In the genomic region with DNA sequence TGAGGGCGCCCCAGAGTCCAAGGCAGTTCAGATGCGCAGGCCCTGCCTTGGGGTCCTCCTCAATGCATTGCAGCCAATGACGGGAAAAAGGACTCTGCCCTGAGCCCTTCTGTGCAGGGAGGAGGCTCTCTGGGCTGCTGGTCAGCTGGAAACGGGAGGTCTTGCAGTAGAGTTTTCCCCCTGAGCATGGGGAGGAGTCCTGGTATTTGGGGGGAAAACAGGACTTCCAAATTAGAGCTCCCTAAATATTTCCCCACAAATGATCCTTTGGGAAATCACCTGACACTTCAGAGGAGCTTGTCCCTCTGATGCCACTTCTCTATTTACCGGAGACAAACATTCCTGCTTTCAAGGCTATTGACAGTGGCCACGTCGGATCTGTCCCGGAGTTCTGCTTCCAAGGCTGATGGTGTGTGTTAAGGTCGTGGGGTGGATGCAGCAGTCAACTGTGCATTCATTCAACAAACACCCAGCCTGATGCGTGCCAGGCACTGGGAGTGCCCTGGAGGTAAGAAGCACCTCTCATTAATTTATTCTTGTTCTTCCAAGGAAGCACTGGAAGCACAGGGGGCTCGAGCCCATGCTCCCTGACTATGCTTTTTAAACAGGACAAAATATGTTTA, we compare ENCODE assay signal across 1 cellular context.
A peak's percentile ranks its signal among the peaks of the same experiment; 100 is the strongest.
TF ChIP-seq lines count a peak whose summit lies in the region.

No MANE protein-coding gene starts in this region.

TF ChIP-seq in HepG2, 621 proteins besides CTCF, POLR2A, EP300 and RAD21 (continued from another document and continues in another):
- TF ChIP-seq, protein P1, sequence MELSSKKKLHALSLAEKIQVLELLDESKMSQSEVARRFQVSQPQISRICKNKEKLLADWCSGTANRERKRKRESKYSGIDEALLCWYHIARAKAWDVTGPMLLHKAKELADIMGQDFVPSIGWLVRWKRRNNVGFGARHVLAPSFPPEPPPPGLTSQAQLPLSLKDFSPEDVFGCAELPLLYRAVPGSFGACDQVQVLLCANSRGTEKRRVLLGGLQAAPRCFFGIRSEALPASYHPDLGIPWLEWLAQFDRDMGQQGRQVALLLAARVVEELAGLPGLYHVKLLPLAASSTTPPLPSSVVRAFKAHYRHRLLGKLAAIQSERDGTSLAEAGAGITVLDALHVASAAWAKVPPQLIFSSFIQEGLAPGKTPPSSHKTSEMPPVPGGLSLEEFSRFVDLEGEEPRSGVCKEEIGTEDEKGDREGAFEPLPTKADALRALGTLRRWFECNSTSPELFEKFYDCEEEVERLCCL (CRISPR knock-in tag; IDR thresholded peaks at IDR 0.05; ENCODE audit: borderline replicate concordance) = no peak
- no peak for TF ChIP-seq ZNF773 (CRISPR knock-in tag; IDR thresholded peaks at IDR 0.05; ENCODE audit: borderline replicate concordance)
- 0 out of 2 replicates have a peak, but pooled peaks have one; percentile 89 for TF ChIP-seq CHD4 (IDR thresholded peaks at IDR 0.05; ENCODE audit: borderline replicate concordance, low read length)
- TF ChIP-seq NONO (IDR thresholded peaks at IDR 0.05) = no peak
- peak; percentile 93 for TF ChIP-seq NONO (CRISPR knock-in tag; conservative IDR thresholded peaks at IDR 0.05)
- TF ChIP-seq ZNF792 (CRISPR knock-in tag; IDR thresholded peaks at IDR 0.05) = peak; percentile 92
- peak; percentile 93 for TF ChIP-seq CBX1 (IDR thresholded peaks at IDR 0.05; ENCODE audit: low read depth)
- TF ChIP-seq ZNF24 (IDR thresholded peaks at IDR 0.05) = peak; percentile 84; the same call in 1 of the 2 replicates
- TF ChIP-seq, protein P2, sequence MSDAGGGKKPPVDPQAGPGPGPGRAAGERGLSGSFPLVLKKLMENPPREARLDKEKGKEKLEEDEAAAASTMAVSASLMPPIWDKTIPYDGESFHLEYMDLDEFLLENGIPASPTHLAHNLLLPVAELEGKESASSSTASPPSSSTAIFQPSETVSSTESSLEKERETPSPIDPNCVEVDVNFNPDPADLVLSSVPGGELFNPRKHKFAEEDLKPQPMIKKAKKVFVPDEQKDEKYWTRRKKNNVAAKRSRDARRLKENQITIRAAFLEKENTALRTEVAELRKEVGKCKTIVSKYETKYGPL (CRISPR knock-in tag; IDR thresholded peaks at IDR 0.05) = no peak
- no peak; the same call in 1 of the 2 replicates for TF ChIP-seq ARID2 (CRISPR knock-in tag; IDR thresholded peaks at IDR 0.05; ENCODE audit: borderline replicate concordance)
- TF ChIP-seq, protein P3, sequence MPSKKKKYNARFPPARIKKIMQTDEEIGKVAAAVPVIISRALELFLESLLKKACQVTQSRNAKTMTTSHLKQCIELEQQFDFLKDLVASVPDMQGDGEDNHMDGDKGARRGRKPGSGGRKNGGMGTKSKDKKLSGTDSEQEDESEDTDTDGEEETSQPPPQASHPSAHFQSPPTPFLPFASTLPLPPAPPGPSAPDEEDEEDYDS (CRISPR knock-in tag; IDR thresholded peaks at IDR 0.05) = peak; percentile 66
- no peak for TF ChIP-seq ZNF549 (CRISPR knock-in tag; IDR thresholded peaks at IDR 0.05)
- TF ChIP-seq ZSCAN31 (CRISPR knock-in tag; IDR thresholded peaks at IDR 0.05; ENCODE audit: low read depth) = peak; percentile 85
- TF ChIP-seq ZBTB20 (CRISPR knock-in tag; IDR thresholded peaks at IDR 0.05; ENCODE audit: borderline replicate concordance, low read depth) = no peak
- no peak for TF ChIP-seq SRF (IDR thresholded peaks at IDR 0.05; ENCODE audit: low read depth, low read length)
- TF ChIP-seq ASH2L (IDR thresholded peaks at IDR 0.05; ENCODE audit: insufficient read length, low read depth, low read length) = peak; percentile 79
- no peak for TF ChIP-seq RBM39 (IDR thresholded peaks at IDR 0.05; ENCODE audit: low read depth, low read length, poor library complexity, severe bottlenecking)
- no peak for TF ChIP-seq ZNF180 (CRISPR knock-in tag; IDR thresholded peaks at IDR 0.05; ENCODE audit: borderline replicate concordance, low read depth)
- no peak for TF ChIP-seq ZNF260 (CRISPR knock-in tag; IDR thresholded peaks at IDR 0.05; ENCODE audit: borderline replicate concordance, low read depth)
- TF ChIP-seq, protein P4, sequence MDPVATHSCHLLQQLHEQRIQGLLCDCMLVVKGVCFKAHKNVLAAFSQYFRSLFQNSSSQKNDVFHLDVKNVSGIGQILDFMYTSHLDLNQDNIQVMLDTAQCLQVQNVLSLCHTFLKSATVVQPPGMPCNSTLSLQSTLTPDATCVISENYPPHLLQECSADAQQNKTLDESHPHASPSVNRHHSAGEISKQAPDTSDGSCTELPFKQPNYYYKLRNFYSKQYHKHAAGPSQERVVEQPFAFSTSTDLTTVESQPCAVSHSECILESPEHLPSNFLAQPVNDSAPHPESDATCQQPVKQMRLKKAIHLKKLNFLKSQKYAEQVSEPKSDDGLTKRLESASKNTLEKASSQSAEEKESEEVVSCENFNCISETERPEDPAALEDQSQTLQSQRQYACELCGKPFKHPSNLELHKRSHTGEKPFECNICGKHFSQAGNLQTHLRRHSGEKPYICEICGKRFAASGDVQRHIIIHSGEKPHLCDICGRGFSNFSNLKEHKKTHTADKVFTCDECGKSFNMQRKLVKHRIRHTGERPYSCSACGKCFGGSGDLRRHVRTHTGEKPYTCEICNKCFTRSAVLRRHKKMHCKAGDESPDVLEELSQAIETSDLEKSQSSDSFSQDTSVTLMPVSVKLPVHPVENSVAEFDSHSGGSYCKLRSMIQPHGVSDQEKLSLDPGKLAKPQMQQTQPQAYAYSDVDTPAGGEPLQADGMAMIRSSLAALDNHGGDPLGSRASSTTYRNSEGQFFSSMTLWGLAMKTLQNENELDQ (CRISPR knock-in tag; IDR thresholded peaks at IDR 0.05; ENCODE audit: borderline replicate concordance) = no peak
- TF ChIP-seq MYC (CRISPR knock-in tag; IDR thresholded peaks at IDR 0.05; ENCODE audit: borderline replicate concordance) = peak; percentile 62; the same call in 1 of the 2 replicates
- TF ChIP-seq BORCS8-MEF2B (CRISPR knock-in tag; IDR thresholded peaks at IDR 0.05) = peak; percentile 72; the same call in 1 of the 2 replicates
- TF ChIP-seq ZNF660 (CRISPR knock-in tag; IDR thresholded peaks at IDR 0.05; ENCODE audit: borderline replicate concordance, low read depth) = no peak
- TF ChIP-seq NFYC (CRISPR knock-in tag; IDR thresholded peaks at IDR 0.05) = peak; percentile 33; the same call in 1 of the 2 replicates
- no peak; the same call in 1 of the 2 replicates for TF ChIP-seq JUND (CRISPR knock-in tag; IDR thresholded peaks at IDR 0.05)
- peak; percentile 44; the same call in 1 of the 2 replicates for TF ChIP-seq SP4 (CRISPR knock-in tag; IDR thresholded peaks at IDR 0.05)
- no peak for TF ChIP-seq HNRNPUL1 (IDR thresholded peaks at IDR 0.05; ENCODE audit: low read depth, low read length)
- TF ChIP-seq, protein P5, sequence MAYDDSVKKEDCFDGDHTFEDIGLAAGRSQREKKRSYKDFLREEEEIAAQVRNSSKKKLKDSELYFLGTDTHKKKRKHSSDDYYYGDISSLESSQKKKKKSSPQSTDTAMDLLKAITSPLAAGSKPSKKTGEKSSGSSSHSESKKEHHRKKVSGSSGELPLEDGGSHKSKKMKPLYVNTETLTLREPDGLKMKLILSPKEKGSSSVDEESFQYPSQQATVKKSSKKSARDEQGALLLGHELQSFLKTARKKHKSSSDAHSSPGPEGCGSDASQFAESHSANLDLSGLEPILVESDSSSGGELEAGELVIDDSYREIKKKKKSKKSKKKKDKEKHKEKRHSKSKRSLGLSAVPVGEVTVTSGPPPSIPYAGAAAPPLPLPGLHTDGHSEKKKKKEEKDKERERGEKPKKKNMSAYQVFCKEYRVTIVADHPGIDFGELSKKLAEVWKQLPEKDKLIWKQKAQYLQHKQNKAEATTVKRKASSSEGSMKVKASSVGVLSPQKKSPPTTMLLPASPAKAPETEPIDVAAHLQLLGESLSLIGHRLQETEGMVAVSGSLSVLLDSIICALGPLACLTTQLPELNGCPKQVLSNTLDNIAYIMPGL (CRISPR knock-in tag; IDR thresholded peaks at IDR 0.05; ENCODE audit: borderline replicate concordance in 1 of 2, low read depth in 1 of 2) = peak in 1 of 2 experiments; percentile 72; a peak in 2 of 4 replicates
- peak; percentile 61 for TF ChIP-seq CCAR2 (optimal IDR thresholded peaks at IDR 0.05; ENCODE audit: low read depth, low read length)
- TF ChIP-seq ZNF121 (CRISPR knock-in tag; IDR thresholded peaks at IDR 0.05) = peak; percentile 99
- peak; percentile 60; the same call in 1 of the 2 replicates for TF ChIP-seq ZNF766 (CRISPR knock-in tag; IDR thresholded peaks at IDR 0.05; ENCODE audit: borderline replicate concordance)
- 0 out of 2 replicates have a peak, but pooled peaks have one; percentile 65 for TF ChIP-seq ZSCAN30 (CRISPR knock-in tag; IDR thresholded peaks at IDR 0.05)
- peak; percentile 72 for TF ChIP-seq ZBTB38 (CRISPR knock-in tag; IDR thresholded peaks at IDR 0.05)
- TF ChIP-seq KLF13 (CRISPR knock-in tag; IDR thresholded peaks at IDR 0.05) = no peak
- peak; percentile 96 for TF ChIP-seq RXRA (CRISPR knock-in tag; IDR thresholded peaks at IDR 0.05)
- no peak for TF ChIP-seq ZNF253 (CRISPR knock-in tag; IDR thresholded peaks at IDR 0.05; ENCODE audit: borderline replicate concordance)
- no peak for TF ChIP-seq NPAS2 (CRISPR knock-in tag; IDR thresholded peaks at IDR 0.05; ENCODE audit: borderline replicate concordance)
- no peak for TF ChIP-seq ZNF10 (CRISPR knock-in tag; IDR thresholded peaks at IDR 0.05; ENCODE audit: borderline replicate concordance, low read depth)
- peak; percentile 99 for TF ChIP-seq NFKBIZ (CRISPR knock-in tag; IDR thresholded peaks at IDR 0.05)
- TF ChIP-seq ZNF205 (CRISPR knock-in tag; IDR thresholded peaks at IDR 0.05) = peak; percentile 93
- peak; percentile 79 for TF ChIP-seq SIX4 (CRISPR knock-in tag; IDR thresholded peaks at IDR 0.05)
- TF ChIP-seq, protein P6, sequence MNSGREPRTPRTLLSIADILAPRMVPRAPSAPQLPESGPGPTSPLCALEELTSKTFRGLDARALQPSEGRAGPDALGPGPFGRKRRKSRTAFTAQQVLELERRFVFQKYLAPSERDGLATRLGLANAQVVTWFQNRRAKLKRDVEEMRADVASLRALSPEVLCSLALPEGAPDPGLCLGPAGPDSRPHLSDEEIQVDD (CRISPR knock-in tag; IDR thresholded peaks at IDR 0.05; ENCODE audit: borderline replicate concordance) = no peak
- peak; percentile 76 for TF ChIP-seq THAP11 (CRISPR knock-in tag; IDR thresholded peaks at IDR 0.05)
- no peak for TF ChIP-seq ZNF790 (CRISPR knock-in tag; IDR thresholded peaks at IDR 0.05; ENCODE audit: borderline replicate concordance)
- peak; percentile 77; the same call in 1 of the 2 replicates for TF ChIP-seq KDM4B (CRISPR knock-in tag; IDR thresholded peaks at IDR 0.05)
- TF ChIP-seq, protein P7, sequence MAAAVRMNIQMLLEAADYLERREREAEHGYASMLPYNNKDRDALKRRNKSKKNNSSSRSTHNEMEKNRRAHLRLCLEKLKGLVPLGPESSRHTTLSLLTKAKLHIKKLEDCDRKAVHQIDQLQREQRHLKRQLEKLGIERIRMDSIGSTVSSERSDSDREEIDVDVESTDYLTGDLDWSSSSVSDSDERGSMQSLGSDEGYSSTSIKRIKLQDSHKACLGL (CRISPR knock-in tag; IDR thresholded peaks at IDR 0.05) = no peak
- TF ChIP-seq PLRG1 (conservative IDR thresholded peaks at IDR 0.05) = no peak
- TF ChIP-seq ZFP90 (CRISPR knock-in tag; IDR thresholded peaks at IDR 0.05; ENCODE audit: borderline replicate concordance) = no peak; the same call in 1 of the 2 replicates
- no peak for TF ChIP-seq ATF7 (IDR thresholded peaks at IDR 0.05)
- 0 out of 2 replicates have a peak, but pooled peaks have one; percentile 67 for TF ChIP-seq ATF7 (CRISPR knock-in tag; IDR thresholded peaks at IDR 0.05)
- TF ChIP-seq KAT8 (CRISPR knock-in tag; IDR thresholded peaks at IDR 0.05) = peak; percentile 71; the same call in 1 of the 2 replicates
- TF ChIP-seq, protein P8, sequence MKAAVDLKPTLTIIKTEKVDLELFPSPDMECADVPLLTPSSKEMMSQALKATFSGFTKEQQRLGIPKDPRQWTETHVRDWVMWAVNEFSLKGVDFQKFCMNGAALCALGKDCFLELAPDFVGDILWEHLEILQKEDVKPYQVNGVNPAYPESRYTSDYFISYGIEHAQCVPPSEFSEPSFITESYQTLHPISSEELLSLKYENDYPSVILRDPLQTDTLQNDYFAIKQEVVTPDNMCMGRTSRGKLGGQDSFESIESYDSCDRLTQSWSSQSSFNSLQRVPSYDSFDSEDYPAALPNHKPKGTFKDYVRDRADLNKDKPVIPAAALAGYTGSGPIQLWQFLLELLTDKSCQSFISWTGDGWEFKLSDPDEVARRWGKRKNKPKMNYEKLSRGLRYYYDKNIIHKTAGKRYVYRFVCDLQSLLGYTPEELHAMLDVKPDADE (CRISPR knock-in tag; IDR thresholded peaks at IDR 0.05) = no peak
- TF ChIP-seq, protein P9, sequence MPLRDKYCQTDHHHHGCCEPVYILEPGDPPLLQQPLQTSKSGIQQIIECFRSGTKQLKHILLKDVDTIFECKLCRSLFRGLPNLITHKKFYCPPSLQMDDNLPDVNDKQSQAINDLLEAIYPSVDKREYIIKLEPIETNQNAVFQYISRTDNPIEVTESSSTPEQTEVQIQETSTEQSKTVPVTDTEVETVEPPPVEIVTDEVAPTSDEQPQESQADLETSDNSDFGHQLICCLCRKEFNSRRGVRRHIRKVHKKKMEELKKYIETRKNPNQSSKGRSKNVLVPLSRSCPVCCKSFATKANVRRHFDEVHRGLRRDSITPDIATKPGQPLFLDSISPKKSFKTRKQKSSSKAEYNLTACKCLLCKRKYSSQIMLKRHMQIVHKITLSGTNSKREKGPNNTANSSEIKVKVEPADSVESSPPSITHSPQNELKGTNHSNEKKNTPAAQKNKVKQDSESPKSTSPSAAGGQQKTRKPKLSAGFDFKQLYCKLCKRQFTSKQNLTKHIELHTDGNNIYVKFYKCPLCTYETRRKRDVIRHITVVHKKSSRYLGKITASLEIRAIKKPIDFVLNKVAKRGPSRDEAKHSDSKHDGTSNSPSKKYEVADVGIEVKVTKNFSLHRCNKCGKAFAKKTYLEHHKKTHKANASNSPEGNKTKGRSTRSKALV (CRISPR knock-in tag; IDR thresholded peaks at IDR 0.05) = no peak
- TF ChIP-seq XRCC5 (optimal IDR thresholded peaks at IDR 0.05; ENCODE audit: low read length) = peak; percentile 70
- peak; percentile 89 for TF ChIP-seq HHEX (CRISPR knock-in tag; IDR thresholded peaks at IDR 0.05)
- TF ChIP-seq ZNF570 (CRISPR knock-in tag; IDR thresholded peaks at IDR 0.05; ENCODE audit: borderline replicate concordance) = no peak
- TF ChIP-seq KDM1A (CRISPR knock-in tag; IDR thresholded peaks at IDR 0.05) = peak; percentile 98
- TF ChIP-seq ZNF383 (CRISPR knock-in tag; IDR thresholded peaks at IDR 0.05; ENCODE audit: borderline replicate concordance) = no peak
- TF ChIP-seq CREB1 (IDR thresholded peaks at IDR 0.05) = peak; percentile 79
- TF ChIP-seq CREB1 (CRISPR knock-in tag; IDR thresholded peaks at IDR 0.05) = peak; percentile 69
- TF ChIP-seq, protein P10, sequence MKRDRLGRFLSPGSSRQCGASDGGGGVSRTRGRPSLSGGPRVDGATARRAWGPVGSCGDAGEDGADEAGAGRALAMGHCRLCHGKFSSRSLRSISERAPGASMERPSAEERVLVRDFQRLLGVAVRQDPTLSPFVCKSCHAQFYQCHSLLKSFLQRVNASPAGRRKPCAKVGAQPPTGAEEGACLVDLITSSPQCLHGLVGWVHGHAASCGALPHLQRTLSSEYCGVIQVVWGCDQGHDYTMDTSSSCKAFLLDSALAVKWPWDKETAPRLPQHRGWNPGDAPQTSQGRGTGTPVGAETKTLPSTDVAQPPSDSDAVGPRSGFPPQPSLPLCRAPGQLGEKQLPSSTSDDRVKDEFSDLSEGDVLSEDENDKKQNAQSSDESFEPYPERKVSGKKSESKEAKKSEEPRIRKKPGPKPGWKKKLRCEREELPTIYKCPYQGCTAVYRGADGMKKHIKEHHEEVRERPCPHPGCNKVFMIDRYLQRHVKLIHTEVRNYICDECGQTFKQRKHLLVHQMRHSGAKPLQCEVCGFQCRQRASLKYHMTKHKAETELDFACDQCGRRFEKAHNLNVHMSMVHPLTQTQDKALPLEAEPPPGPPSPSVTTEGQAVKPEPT (CRISPR knock-in tag; IDR thresholded peaks at IDR 0.05; ENCODE audit: low read depth) = no peak
